Comparison of ENCODE assay signal across 11 cellular contexts in the genomic region with DNA sequence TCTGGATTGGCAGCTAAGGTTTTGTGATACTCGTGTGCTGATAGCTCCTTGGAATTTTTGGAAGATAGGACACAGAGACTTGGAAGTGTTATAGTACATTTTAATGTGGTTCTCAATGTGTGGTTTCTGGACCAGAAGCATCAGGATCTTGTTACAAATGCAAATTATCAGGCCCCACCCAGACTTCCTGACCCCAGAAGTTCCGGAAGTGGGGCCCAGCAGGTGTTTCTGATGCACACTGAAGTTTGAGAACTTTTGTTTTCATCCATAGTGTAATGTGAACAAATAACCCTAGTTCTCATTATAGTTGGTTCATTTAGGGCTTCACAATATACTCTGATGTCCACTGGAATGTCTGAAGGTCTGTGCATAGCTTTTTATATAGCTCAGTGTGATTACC. TPM values are rescaled to one million over a fixed set of nuclear protein-coding genes. Genes with fewer than 3 reads are reported as not detected.
DNase-seq lines count a peak whose midpoint lies in the region; ATAC-seq, FAIRE-seq and TF ChIP-seq lines count a peak whose summit lies in the region.
"Had no signal": no experiment of that assay in that cellular context is flagged by ENCODE, and none has a peak within 500 bp of the region (broad histone marks: within the 10 kb centered on the region; RNA-seq: fewer than 3 reads in every experiment).

No MANE protein-coding gene starts in this region.

- H3K27me3 ChIP-seq in DND-41 (ENCODE audit: insufficient read depth, low read length, poor library complexity) (no peaks in the 10 kb centered on the region), suprapubic skin (no peaks in the 10 kb centered on the region)
- H3K27me3 ChIP-seq: body of pancreas had no signal

- TF ChIP-seq CTCF in DND-41 (IDR thresholded peaks at IDR 0.05; ENCODE audit: borderline replicate concordance, extremely low read depth, low read length, poor library complexity, severe bottlenecking) (no peak), suprapubic skin (IDR thresholded peaks at IDR 0.05) (no peak)

- TF ChIP-seq POLR2A in suprapubic skin (IDR thresholded peaks at IDR 0.05) = no peak

- H3K27me3 Mint-ChIP-seq in activated naive CD4-positive, alpha-beta T cell treated with anti-CD3 and anti-CD28 coated beads, Interleukin-2, amount 10 ng/mL, durations not matched to agents 7 days and 5 days = no peaks in the 10 kb centered on the region

- H3K4me3 ChIP-seq in DND-41 (ENCODE audit: low read depth in 1 of 2, low read length in 2 of 2) (no peak overlapping the region), suprapubic skin (no peak overlapping the region)
- H3K4me3 ChIP-seq: body of pancreas had no signal

- H4K20me1 ChIP-seq in DND-41 (ENCODE audit: insufficient read depth, low read length) = no peaks in the 10 kb centered on the region

- H2AFZ ChIP-seq in DND-41 (ENCODE audit: low read depth, low read length) = no peak overlapping the region

- peak; percentile 88 for FAIRE-seq in GM19239 (lab: Jason Lieb, UNC)

- H3K9me3 Mint-ChIP-seq in activated naive CD4-positive, alpha-beta T cell treated with anti-CD3 and anti-CD28 coated beads, Interleukin-2, amount 10 ng/mL, durations not matched to agents 7 days and 5 days = no peaks in the 10 kb centered on the region

- H3K27ac ChIP-seq in DND-41 (ENCODE audit: low read length) (no peak overlapping the region), suprapubic skin (no peak overlapping the region)
- H3K27ac ChIP-seq: body of pancreas, epithelial cell of prostate had no signal

- peak overlapping the region; percentile 80 for H3K27ac Mint-ChIP-seq in activated naive CD4-positive, alpha-beta T cell treated with anti-CD3 and anti-CD28 coated beads, Interleukin-2, amount 10 ng/mL, durations not matched to agents 7 days and 5 days

- no peak for TF ChIP-seq EP300 in suprapubic skin (IDR thresholded peaks at IDR 0.05)

- no peak overlapping the region for H3K4me2 ChIP-seq in DND-41 (ENCODE audit: insufficient read depth, low read length)

- peak; percentile 64 for ATAC-seq in DND-41 (ENCODE audit: insufficient read depth, low read depth)
- peak; percentile 58 for ATAC-seq in HG03159 (IDR thresholded peaks at IDR 0.05; ENCODE audit: unreplicated experiment)
- ATAC-seq: body of pancreas had no signal

- H3K4me3 Mint-ChIP-seq in activated naive CD4-positive, alpha-beta T cell treated with anti-CD3 and anti-CD28 coated beads, Interleukin-2, amount 10 ng/mL, durations not matched to agents 7 days and 5 days = no peak overlapping the region

- no peaks in the 10 kb centered on the region for H3K9me3 ChIP-seq in DND-41 (ENCODE audit: insufficient read depth, low read length, severe bottlenecking)
- no peaks in the 10 kb centered on the region for H3K9me3 ChIP-seq in suprapubic skin
- H3K9me3 ChIP-seq: body of pancreas had no signal

- peak; percentile 33 for DNase-seq in DND-41
- peak; percentile 1 for DNase-seq in GM19239 (ENCODE audit: insufficient read length, low spot score)
- DNase-seq in activated naive CD4-positive, alpha-beta T cell treated with anti-CD3 and anti-CD28 coated beads, Interleukin-2, amount 10 ng/mL, durations not matched to agents 7 days and 5 days = peak; percentile 46
- no peak for DNase-seq in suprapubic skin (ENCODE audit: low spot score in 2 of 2)
- DNase-seq in stimulated activated CD4-positive, alpha-beta T cell treated with anti-CD3 and anti-CD28 coated beads, Interleukin-2, amount 100 ng/mL, for 24 hours = no peak
- no peak for DNase-seq in NOMO-1 treated with DMSO at 0.1 percent for 48 hours (lab: John Stamatoyannopoulos, UW; ENCODE audit: unreplicated experiment)
- DNase-seq in dedifferentiated amniotic fluid mesenchymal stem cell (ENCODE audit: extremely low spot score) = no peak
- DNase-seq: body of pancreas, SHP77 treated with DMSO at 0.1 percent for 48 hours had no signal

- no peaks in the 10 kb centered on the region for H3K36me3 ChIP-seq in DND-41 (ENCODE audit: insufficient read depth, low read length)
- H3K36me3 ChIP-seq in suprapubic skin = no peaks in the 10 kb centered on the region

- H3K4me1 ChIP-seq in DND-41 (ENCODE audit: insufficient read depth, low read length) = no peaks in the 10 kb centered on the region
- no peaks in the 10 kb centered on the region for H3K4me1 ChIP-seq in suprapubic skin
- H3K4me1 ChIP-seq: body of pancreas had no signal

- H3K36me3 Mint-ChIP-seq in activated naive CD4-positive, alpha-beta T cell treated with anti-CD3 and anti-CD28 coated beads, Interleukin-2, amount 10 ng/mL, durations not matched to agents 7 days and 5 days = no peaks in the 10 kb centered on the region

- H3K9ac ChIP-seq in DND-41 (ENCODE audit: low read depth, low read length) = no peak overlapping the region

- 48% methylated on average over 2 of the region's 2 CpGs for WGBS in suprapubic skin

- H3K4me1 Mint-ChIP-seq in activated naive CD4-positive, alpha-beta T cell treated with anti-CD3 and anti-CD28 coated beads, Interleukin-2, amount 10 ng/mL, durations not matched to agents 7 days and 5 days = peaks cover 18% of the 10 kb centered on the region

- CTCF ChIA-PET in activated naive CD4-positive, alpha-beta T cell treated with anti-CD3 and anti-CD28 coated beads, Interleukin-2, amount 10 ng/mL, durations not matched to agents 7 days and 5 days (lab: Charles Lee) = no interaction called here

- no peaks in the 10 kb centered on the region for H3K79me2 ChIP-seq in DND-41 (ENCODE audit: insufficient read depth, low read length)

RNA-seq across cellular contexts. Expression of gene LAMP2, which starts 49.6 kb away (rescaled TPM):
- total RNA-seq in suprapubic skin = 100 to 1,000 TPM; 119 to 154 (median 131) TPM

RNA-seq across cellular contexts. Expression of gene ATP1B4, which starts 57.6 kb away (rescaled TPM):
- not detected for total RNA-seq in suprapubic skin
- total RNA-seq: body of pancreas had no signal

Comparison
In these comparisons a context has a peak if more than half of its experiments do, and no peak if none do; other contexts are left out.
1. DNase-seq: peak in DND-41 (single experiment), GM19239 (single experiment) and activated naive CD4-positive, alpha-beta T cell treated with anti-CD3 and anti-CD28 coated beads, Interleukin-2, amount 10 ng/mL, durations not matched to agents 7 days and 5 days (single experiment); none in suprapubic skin (0 of 2), stimulated activated CD4-positive, alpha-beta T cell treated with anti-CD3 and anti-CD28 coated beads, Interleukin-2, amount 100 ng/mL, for 24 hours (0 of 2), NOMO-1 treated with DMSO at 0.1 percent for 48 hours (single experiment) and dedifferentiated amniotic fluid mesenchymal stem cell (single experiment).